In genomic region chr9:19511694-19512093, GRCh38 we compare ENCODE assay signal across 18 cellular contexts.
"Had no signal": no experiment of that assay in that cellular context is flagged by ENCODE, and none has a peak within 500 bp of the region (broad histone marks: within the 10 kb centered on the region; RNA-seq: fewer than 3 reads in every experiment).

No MANE protein-coding gene starts in this region.

- ATAC-seq: effector memory CD8-positive, alpha-beta T cell; gastroesophageal sphincter; lower lobe of right lung; right lobe of liver; stimulated activated effector memory CD8-positive, alpha-beta T cell treated with anti-CD3 and anti-CD28 coated beads, Interleukin-12 subunit alpha, Interleukin-12 subunit beta, amount 100 ng/mL, for 72 hours; stimulated activated naive CD8-positive, alpha-beta T cell treated with anti-CD3 and anti-CD28 coated beads, Interleukin-15, Interleukin-2, amounts not matched to agents 100 U/mL and 50 U/mL, for 24 hours had no signal

- DNase-seq: effector memory CD8-positive, alpha-beta T cell; esophagus squamous epithelium; foreskin fibroblast; glutamatergic neuron; islet precursor cell; left ventricle myocardium inferior; lower lobe of right lung; naive B cell; right lobe of liver; stimulated activated CD4-positive, alpha-beta T cell treated with anti-CD3 and anti-CD28 coated beads, Interleukin-4, amount 100 ng/mL, for 1 hour; stimulated activated CD8-positive, alpha-beta memory T cell treated with anti-CD3 and anti-CD28 coated beads, Interleukin-4, amount 100 ng/mL, for 48 hours; stimulated activated naive CD8-positive, alpha-beta T cell treated with anti-CD3 and anti-CD28 coated beads, Interleukin-15, Interleukin-2, amounts not matched to agents 100 U/mL and 50 U/mL, for 24 hours; testis; transverse colon had no signal

- H3K27me3 ChIP-seq: esophagus squamous epithelium, gastroesophageal sphincter, right lobe of liver, testis, transverse colon had no signal

- H3K27ac ChIP-seq: esophagus squamous epithelium, gastroesophageal sphincter, left ventricle myocardium inferior, lower lobe of right lung, parathyroid adenoma, prostate gland, right lobe of liver, testis, transverse colon had no signal
